In genomic region chr2:63050916-63051794, GRCh38 we compare ENCODE assay signal across 8 cellular contexts. TPM values are rescaled to one million over a fixed set of nuclear protein-coding genes. Genes with fewer than 3 reads are reported as not detected.
DNase-seq lines count a peak whose midpoint lies in the region; ATAC-seq and TF ChIP-seq lines count a peak whose summit lies in the region.

No MANE protein-coding gene starts in this region.

- H3K9me3 ChIP-seq in right atrium auricular region (peaks cover 0 to 3% of the 10 kb centered on the region in 2 donors), spleen (peaks cover 0 to 7% (median 0%) of the 10 kb centered on the region in 8 donors)

- H3K27ac ChIP-seq in right atrium auricular region (no peak overlapping the region), spleen (no peak overlapping the region)

- peak overlapping the region; percentile 64 for H3K4me3 ChIP-seq in WI38 (ENCODE audit: low read depth, low read length)
- peak overlapping the region; percentile 24 to 55 for H3K4me3 ChIP-seq in right atrium auricular region
- H3K4me3 ChIP-seq in spleen, result peak overlapping the region; percentile 33 to 75 (median 52)

- ATAC-seq in HG02798 (IDR thresholded peaks at IDR 0.05; ENCODE audit: poor library complexity, unreplicated experiment), result peak; percentile 19
- ATAC-seq in HG02981 (IDR thresholded peaks at IDR 0.05; ENCODE audit: unreplicated experiment), result no peak

- peak; percentile 13 for DNase-seq in activated CD4-positive, alpha-beta T cell treated with anti-CD3 and anti-CD28 coated beads for 48 hours
- no peak for DNase-seq in activated CD4-positive, alpha-beta T cell treated with anti-CD3 and anti-CD28 coated beads for 4 hours
- DNase-seq in right atrium auricular region (ENCODE audit: low spot score) (no peak), spleen (no peak), cerebellar nuclear complex (lab: John Stamatoyannopoulos, UW) (no peak)

- no peak for TF ChIP-seq CTCF in WI38 (IDR thresholded peaks at IDR 0.05; ENCODE audit: low read depth, low read length)
- TF ChIP-seq CTCF in right atrium auricular region (IDR thresholded peaks at IDR 0.05), result no peak
- no peak for TF ChIP-seq CTCF in spleen (IDR thresholded peaks at IDR 0.05 in 8 of 11, conservative IDR thresholded peaks at IDR 0.05 in 3 of 11)

- no peak for TF ChIP-seq POLR2A in spleen (IDR thresholded peaks at IDR 0.05)

- 1 to 5% (median 2%) methylated on average over 44 to 50 of the region's 50 CpGs for WGBS in spleen, 5 donors

- H3K36me3 ChIP-seq in right atrium auricular region (peaks cover under 1% of the 10 kb centered on the region), spleen (peaks cover 0 to 1% (median 0%) of the 10 kb centered on the region in 6 donors)

- H3K4me1 ChIP-seq in right atrium auricular region, result peaks cover 0 to 59% of the 10 kb centered on the region in 2 donors
- H3K4me1 ChIP-seq in spleen, result peaks cover 40 to 95% (median 89%) of the 10 kb centered on the region in 6 donors

- intact Hi-C loops in spleen (cut with DNase I; ENCODE audit: low total_unique reads), result no loop called here

- H3K27me3 ChIP-seq in right atrium auricular region (peaks cover 61 to 77% of the 10 kb centered on the region in 2 donors), spleen (replicated peaks in 1 of 7) (peaks cover 26 to 100% (median 100%) of the 10 kb centered on the region in 7 donors)

RNA-seq across cellular contexts. Expression of gene OTX1, which starts 0.5 kb away (rescaled TPM):
- total RNA-seq in right atrium auricular region (not detected), spleen (under 1 TPM in 2 of 7 donors, not detected in 5; 0.23 to 0.37 TPM)
- not detected for polyA plus RNA-seq in spleen
